2 cellular contexts compared by ENCODE assay signal in the genomic region with DNA sequence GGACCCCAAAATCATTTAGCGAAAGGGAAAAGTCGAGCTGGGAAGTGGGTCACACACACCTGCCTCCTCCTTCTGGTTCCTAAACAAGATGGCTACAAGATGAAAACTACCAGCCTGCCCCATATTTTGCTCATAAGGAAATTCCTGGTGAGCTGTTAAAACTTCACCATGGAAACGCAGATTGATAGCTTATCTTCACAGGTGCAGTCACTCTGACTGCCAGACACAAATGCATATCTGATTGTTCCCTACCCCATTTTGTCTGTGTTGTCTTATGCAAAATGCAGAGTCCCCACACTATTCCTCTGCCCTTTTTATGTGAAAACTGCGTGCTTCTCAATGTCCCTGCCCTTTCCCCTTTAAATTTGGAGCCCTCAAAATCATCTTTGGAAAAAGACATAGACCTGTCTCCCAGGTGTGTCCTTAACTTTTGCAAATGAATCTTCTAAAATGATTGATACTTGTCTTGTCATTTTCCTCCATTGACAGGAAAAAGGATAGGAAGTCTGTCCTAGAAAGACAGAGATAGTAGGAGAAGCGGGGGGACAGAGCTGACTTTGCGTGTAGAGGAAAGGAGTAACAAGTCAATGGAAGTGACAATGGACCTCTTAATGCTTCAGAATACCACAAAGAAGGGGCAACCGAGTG.
TF ChIP-seq lines count a peak whose summit lies in the region.

No MANE protein-coding gene starts in this region.

TF ChIP-seq in H1, 55 proteins besides CTCF, POLR2A, EP300 and RAD21 (continued from another document):
- TF ChIP-seq CREB1 (IDR thresholded peaks at IDR 0.05): no peak
- no peak for TF ChIP-seq RFX5 (IDR thresholded peaks at IDR 0.05; ENCODE audit: borderline replicate concordance, low read depth, low read length)
- no peak for TF ChIP-seq KDM4A (IDR thresholded peaks at IDR 0.05; ENCODE audit: low read depth, low read length, severe bottlenecking)
- TF ChIP-seq FOSL1 (IDR thresholded peaks at IDR 0.05; ENCODE audit: insufficient read depth, low read depth, low read length): no peak
- no peak for TF ChIP-seq YY1 (IDR thresholded peaks at IDR 0.05; ENCODE audit: low read depth, low read length)
- TF ChIP-seq SIRT6 (IDR thresholded peaks at IDR 0.05; ENCODE audit: low read length): no peak
- TF ChIP-seq CHD2 (IDR thresholded peaks at IDR 0.05; ENCODE audit: low read length): no peak
- no peak for TF ChIP-seq KDM5A (IDR thresholded peaks at IDR 0.05; ENCODE audit: low read length)
- no peak for TF ChIP-seq EGR1 (IDR thresholded peaks at IDR 0.05; ENCODE audit: borderline replicate concordance, low read depth, low read length)
- TF ChIP-seq KDM1A (IDR thresholded peaks at IDR 0.05; ENCODE audit: borderline replicate concordance, low read length): no peak
- no peak for TF ChIP-seq SAP30 (IDR thresholded peaks at IDR 0.05; ENCODE audit: insufficient read depth, insufficient replicate concordance, low read length)
- no peak for TF ChIP-seq ATF3 (IDR thresholded peaks at IDR 0.05; ENCODE audit: insufficient read depth, low read depth, low read length)
- no peak for TF ChIP-seq BCL11A (IDR thresholded peaks at IDR 0.05; ENCODE audit: low read depth in 2 of 2, low read length in 2 of 2)
TF ChIP-seq in H1: peak in this region for 0.

TF ChIP-seq in neural cell, 6 proteins besides CTCF, POLR2A, EP300 and RAD21 (continued from another document):
- no peak for TF ChIP-seq REST (IDR thresholded peaks at IDR 0.05; ENCODE audit: borderline replicate concordance)
- TF ChIP-seq EZH2 (IDR thresholded peaks at IDR 0.05; ENCODE audit: borderline replicate concordance, insufficient read depth, low read length, poor library complexity, severe bottlenecking): no peak
